Comparison of ENCODE assay signal across 25 cellular contexts in the genomic region with DNA sequence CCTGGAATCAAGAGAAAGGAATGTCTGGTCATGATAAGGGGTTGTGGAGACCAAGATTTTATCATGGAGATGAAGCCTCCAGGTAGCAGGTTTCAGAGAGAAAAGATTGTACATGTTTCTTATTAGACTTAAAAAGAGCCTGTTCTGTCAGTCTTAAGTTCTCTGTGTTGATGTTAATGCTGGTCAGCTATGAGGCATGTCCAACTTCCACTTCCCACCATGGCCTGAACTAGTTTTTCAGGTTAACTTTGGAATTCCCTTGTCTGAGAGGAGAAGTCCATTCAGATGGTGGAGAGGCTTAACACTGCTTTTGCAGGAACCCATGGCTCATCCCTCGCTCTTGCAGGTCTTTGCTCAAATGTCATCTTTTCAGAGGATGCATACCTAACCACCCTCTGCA.
"Had no signal": no experiment of that assay in that cellular context is flagged by ENCODE, and none has a peak within 500 bp of the region (broad histone marks: within the 10 kb centered on the region; RNA-seq: fewer than 3 reads in every experiment).

No MANE protein-coding gene starts in this region.

- H3K9ac ChIP-seq: neural progenitor cell had no signal

- H3K9me3 ChIP-seq: left lung, lower lobe of right lung, neutrophil, spleen, tibial nerve, upper lobe of left lung, vagina had no signal

- H3K27me3 ChIP-seq: left lung, neural progenitor cell, neutrophil, spleen, tibial nerve, upper lobe of left lung, vagina had no signal

- H3K27ac ChIP-seq: left lung, lower lobe of right lung, neural progenitor cell, neutrophil, skin epidermis, spleen, tibial nerve, upper lobe of left lung, vagina had no signal

- H3K4me3 ChIP-seq: left lung, lower lobe of right lung, neural progenitor cell, skin epidermis, spleen, tibial nerve, upper lobe of left lung, vagina had no signal

- DNase-seq: hippocampal formation; kidney; left colon; left lung; lower lobe of right lung; mesendoderm; naive B cell; natural killer cell; nephron progenitor cell; occipital lobe; retina; right cardiac atrium; spleen; stimulated activated CD4-positive, alpha-beta T cell treated with anti-CD3 and anti-CD28 coated beads, Interleukin-4, amount 100 ng/mL, for 24 hours; stimulated activated naive CD4-positive, alpha-beta T cell treated with Interleukin-2 at 50 U/mL for 16 hours; stimulated activated naive CD8-positive, alpha-beta T cell treated with anti-CD3 and anti-CD28 coated beads, Interleukin-15, amount 100 ng/mL, for 72 hours; substantia nigra; upper lobe of left lung had no signal

- H2AFZ ChIP-seq: neural progenitor cell had no signal

- H3K4me1 ChIP-seq: left lung, lower lobe of right lung, neural progenitor cell, spleen, tibial nerve, upper lobe of left lung, vagina had no signal

- H3K4me2 ChIP-seq: neural progenitor cell had no signal

- H3K36me3 ChIP-seq: left lung, lower lobe of right lung, neural progenitor cell, neutrophil, spleen, tibial nerve, upper lobe of left lung, vagina had no signal

- ATAC-seq: left colon; left lung; lower lobe of right lung; natural killer cell; right cardiac atrium; sciatic nerve; stimulated activated effector memory CD8-positive, alpha-beta T cell treated with anti-CD3 and anti-CD28 coated beads, Interleukin-12 subunit alpha, Interleukin-12 subunit beta, amount 100 ng/mL, for 72 hours; stimulated activated naive CD8-positive, alpha-beta T cell treated with anti-CD3 and anti-CD28 coated beads, Interleukin-15, amount 100 ng/mL, for 72 hours had no signal
